24 cellular contexts compared by ENCODE assay signal in the genomic region with DNA sequence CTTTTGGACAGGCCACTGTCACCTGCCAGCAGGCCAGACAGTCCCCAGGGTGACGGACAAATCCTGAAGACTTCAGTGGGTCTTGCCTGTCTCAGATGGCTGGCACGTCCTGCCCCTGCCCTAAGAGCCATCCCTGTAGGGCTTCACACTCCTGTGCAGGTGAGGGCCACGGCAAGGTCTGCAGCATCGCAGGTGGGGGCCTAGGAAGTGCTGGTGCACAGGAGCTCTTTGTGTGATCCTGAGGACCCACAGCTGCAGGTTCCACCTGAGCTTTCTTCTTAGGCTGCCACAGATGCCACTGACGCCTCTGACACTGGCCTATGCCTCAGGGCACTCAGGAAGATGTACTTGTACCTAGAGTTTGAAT.
DNase-seq lines count a peak whose midpoint lies in the region; ATAC-seq and TF ChIP-seq lines count a peak whose summit lies in the region.
"Had no signal": no experiment of that assay in that cellular context is flagged by ENCODE, and none has a peak within 500 bp of the region (broad histone marks: within the 10 kb centered on the region; RNA-seq: fewer than 3 reads in every experiment).

No MANE protein-coding gene starts in this region.

- H4K8ac ChIP-seq in neuronal stem cell (ENCODE audit: low read depth, low read length) = no peak overlapping the region

- H3K4me3 Mint-ChIP-seq in activated CD4-positive, alpha-beta memory T cell treated with anti-CD3 and anti-CD28 coated beads, Interleukin-2, amount 10 ng/mL, durations not matched to agents 7 days and 5 days = no peak overlapping the region
- H3K4me3 Mint-ChIP-seq in activated CD4-positive, alpha-beta memory T cell treated with anti-CD3 and anti-CD28 coated beads for 36 hours = no peak overlapping the region
- H3K4me3 Mint-ChIP-seq: CD4-positive, alpha-beta T cell; HFFc6 had no signal

- H3K4me3 ChIP-seq in coronary artery (no peak overlapping the region), neuronal stem cell (ENCODE audit: low read length in 2 of 2) (no peak overlapping the region), vagina (no peak overlapping the region), H7 (ENCODE audit: insufficient read depth, low read depth, low read length) (no peak overlapping the region), A673 (ENCODE audit: low read depth, low read length, poor library complexity, severe bottlenecking) (no peak overlapping the region)
- H3K4me3 ChIP-seq: MG63, PC-9, SJSA1 had no signal

- no peak overlapping the region for H3K9ac ChIP-seq in neuronal stem cell (ENCODE audit: low read depth, low read length, poor library complexity)

- no peak for TF ChIP-seq POLR2A in vagina (IDR thresholded peaks at IDR 0.05)

- H2BK15ac ChIP-seq in neuronal stem cell (ENCODE audit: low read length) = no peak overlapping the region

- peaks cover 21% of the 10 kb centered on the region for H3K4me1 Mint-ChIP-seq in activated CD4-positive, alpha-beta memory T cell treated with anti-CD3 and anti-CD28 coated beads, Interleukin-2, amount 10 ng/mL, durations not matched to agents 7 days and 5 days
- peaks cover 14% of the 10 kb centered on the region for H3K4me1 Mint-ChIP-seq in activated CD4-positive, alpha-beta memory T cell treated with anti-CD3 and anti-CD28 coated beads for 36 hours (ENCODE audit: low read depth)

- H3K4me1 ChIP-seq in neuronal stem cell (ENCODE audit: control insufficient read depth in 2 of 2, insufficient read depth in 1 of 2, low read depth in 1 of 2, low read length in 2 of 2) = peaks cover 0 to 17% of the 10 kb centered on the region in 2 donors
- H3K4me1 ChIP-seq in vagina = peaks cover 7% of the 10 kb centered on the region
- H3K4me1 ChIP-seq in A673 (ENCODE audit: insufficient read depth, low read length, poor library complexity, severe bottlenecking) = no peaks in the 10 kb centered on the region
- H3K4me1 ChIP-seq: SJSA1 had no signal

- H3K18ac ChIP-seq in neuronal stem cell (ENCODE audit: low read length) = no peak overlapping the region

- no peak overlapping the region for H2AK5ac ChIP-seq in neuronal stem cell (ENCODE audit: low read depth, low read length)

- no TSS peak for BruUV-seq in A673 (replicated peaks; lab: Mats Ljungman, UMichigan)

- no peak overlapping the region for H3K4me2 ChIP-seq in neuronal stem cell (ENCODE audit: insufficient read depth, low read length, poor library complexity, severe bottlenecking)
- H3K4me2 ChIP-seq: PC-9 had no signal

- WGBS in neuronal stem cell (ENCODE audit: extremely low coverage in 2 of 2, insufficient read length in 2 of 2, insufficient replicate concordance in 1 of 2), 2 donors = no CpG with 5 or more reads among the region's 5 CpGs

- peaks cover 0 to 33% (median 7%) of the 10 kb centered on the region in 3 experiments for H3K27me3 ChIP-seq in neuronal stem cell (ENCODE audit: control insufficient read depth in 3 of 3, insufficient read depth in 3 of 3, low read depth in 1 of 3, low read length in 3 of 3)
- H3K27me3 ChIP-seq in vagina = no peaks in the 10 kb centered on the region
- peaks cover 6% of the 10 kb centered on the region for H3K27me3 ChIP-seq in H7 (ENCODE audit: control insufficient read depth, insufficient read depth, low read length)
- H3K27me3 ChIP-seq in A673 (replicated peaks; ENCODE audit: insufficient read depth, low read depth, low read length, poor library complexity) = no peaks in the 10 kb centered on the region
- H3K27me3 ChIP-seq: MG63, SJSA1 had no signal

- DNase-seq in activated CD4-positive, alpha-beta memory T cell treated with anti-CD3 and anti-CD28 coated beads, Interleukin-2, amount 10 ng/mL, durations not matched to agents 7 days and 5 days = peak; percentile 9
- no peak for DNase-seq in activated CD4-positive, alpha-beta memory T cell treated with anti-CD3 and anti-CD28 coated beads for 36 hours
- peak; percentile 46 for DNase-seq in coronary artery (ENCODE audit: low spot score)
- DNase-seq in neuronal stem cell (ENCODE audit: low spot score) = no peak
- DNase-seq in vagina (ENCODE audit: extremely low spot score in 2 of 2) = peak; percentile 77 to 79
- DNase-seq in H7 = no peak
- DNase-seq in A673 (ENCODE audit: low spot score) = no peak
- no peak for DNase-seq in sciatic nerve (ENCODE audit: low spot score)
- DNase-seq: 8988T; CD4-positive, alpha-beta T cell; HFFc6; IMR-90; KG1; MG63; NCI-H1048; NCI-H1417; NCI-H1694; NCI-H2081; NCI-H2227 treated with DMSO at 0.1 percent for 48 hours; NCI-H526 treated with DMSO at 0.1 percent for 48 hours; PC-9; Right ventricle myocardium superior; RPMI8226 had no signal

- no peaks in the 10 kb centered on the region for H3K27me3 Mint-ChIP-seq in activated CD4-positive, alpha-beta memory T cell treated with anti-CD3 and anti-CD28 coated beads, Interleukin-2, amount 10 ng/mL, durations not matched to agents 7 days and 5 days
- no peaks in the 10 kb centered on the region for H3K27me3 Mint-ChIP-seq in activated CD4-positive, alpha-beta memory T cell treated with anti-CD3 and anti-CD28 coated beads for 36 hours
- H3K27me3 Mint-ChIP-seq: CD4-positive, alpha-beta T cell had no signal

- POLR2A ChIA-PET in activated CD4-positive, alpha-beta memory T cell treated with anti-CD3 and anti-CD28 coated beads, Interleukin-2, amount 10 ng/mL, durations not matched to agents 7 days and 5 days (lab: Charles Lee) = no interaction called here
- POLR2A ChIA-PET in activated CD4-positive, alpha-beta memory T cell treated with anti-CD3 and anti-CD28 coated beads for 36 hours (lab: Charles Lee) = no interaction called here
- POLR2A ChIA-PET in A673 (lab: Charles Lee; ENCODE audit: low non-redundant PET) = no interaction called here

- H3K4ac ChIP-seq in neuronal stem cell (ENCODE audit: low read length) = peak overlapping the region; percentile 41

- H3K36me3 Mint-ChIP-seq in activated CD4-positive, alpha-beta memory T cell treated with anti-CD3 and anti-CD28 coated beads, Interleukin-2, amount 10 ng/mL, durations not matched to agents 7 days and 5 days (ENCODE audit: low read depth) = peaks cover 2% of the 10 kb centered on the region
- no peaks in the 10 kb centered on the region for H3K36me3 Mint-ChIP-seq in activated CD4-positive, alpha-beta memory T cell treated with anti-CD3 and anti-CD28 coated beads for 36 hours

- no peak overlapping the region for H3K14ac ChIP-seq in neuronal stem cell (ENCODE audit: low read length)

- H3K36me3 ChIP-seq in neuronal stem cell (replicated peaks in 1 of 2; ENCODE audit: control insufficient read depth in 2 of 2, insufficient read depth in 2 of 2, low read length in 2 of 2) (no peaks in the 10 kb centered on the region), vagina (no peaks in the 10 kb centered on the region), H7 (replicated peaks; ENCODE audit: control insufficient read depth, insufficient read depth, low read length) (no peaks in the 10 kb centered on the region), A673 (ENCODE audit: insufficient read depth, low read length, poor library complexity, severe bottlenecking) (no peaks in the 10 kb centered on the region)
- H3K36me3 ChIP-seq: MG63, SJSA1 had no signal

- no peak for ATAC-seq in sciatic nerve

- no peak overlapping the region for H4K91ac ChIP-seq in neuronal stem cell (ENCODE audit: low read depth, low read length, poor library complexity)

- H2BK5ac ChIP-seq in neuronal stem cell (ENCODE audit: low read length) = no peak overlapping the region

- no peaks in the 10 kb centered on the region for H3K79me1 ChIP-seq in neuronal stem cell (ENCODE audit: low read depth, low read length)

- H3K27ac ChIP-seq in coronary artery (no peak overlapping the region), neuronal stem cell (replicated peaks; ENCODE audit: low read length) (no peak overlapping the region), vagina (no peak overlapping the region), A673 (ENCODE audit: low read depth, low read length, poor library complexity, severe bottlenecking) (no peak overlapping the region)
- H3K27ac ChIP-seq: PC-9, SJSA1 had no signal

- intact Hi-C loops in activated CD4-positive, alpha-beta memory T cell treated with anti-CD3 and anti-CD28 coated beads for 36 hours (cut with micrococcal nuclease) = no loop called here
- intact Hi-C loops in vagina (cut with DNase I) = no loop called here
- intact Hi-C loops in A673 (cut with micrococcal nuclease; ENCODE audit: unreplicated experiment) = no loop called here
- intact Hi-C loops in sciatic nerve (cut with DNase I) = no loop called here

- H2BK120ac ChIP-seq in neuronal stem cell (ENCODE audit: low read depth, low read length) = no peak overlapping the region

- H2BK12ac ChIP-seq in neuronal stem cell (ENCODE audit: low read length) = no peak overlapping the region

- H3K23ac ChIP-seq in neuronal stem cell (ENCODE audit: low read depth, low read length, poor library complexity) = no peak overlapping the region

- no peak overlapping the region for H2AFZ ChIP-seq in neuronal stem cell (ENCODE audit: low read length)
- H2AFZ ChIP-seq: PC-9 had no signal

- no peak for TF ChIP-seq CTCF in coronary artery (IDR thresholded peaks at IDR 0.05)
- no peak for TF ChIP-seq CTCF in vagina (IDR thresholded peaks at IDR 0.05)
- no peak for TF ChIP-seq CTCF in A673 (conservative IDR thresholded peaks at IDR 0.05; ENCODE audit: low read depth, low read length)

- CTCF ChIA-PET in activated CD4-positive, alpha-beta memory T cell treated with anti-CD3 and anti-CD28 coated beads, Interleukin-2, amount 10 ng/mL, durations not matched to agents 7 days and 5 days (lab: Charles Lee) = interaction anchor here (1.2 kb wide), 1 partner anchor 98 kb away, joined by 3 read pairs; no protein-coding TSS in a partner anchor
- CTCF ChIA-PET in activated CD4-positive, alpha-beta memory T cell treated with anti-CD3 and anti-CD28 coated beads for 36 hours (lab: Charles Lee) = no interaction called here
- CTCF ChIA-PET in A673 (lab: Charles Lee) = no interaction called here

- H3K9me3 Mint-ChIP-seq in activated CD4-positive, alpha-beta memory T cell treated with anti-CD3 and anti-CD28 coated beads, Interleukin-2, amount 10 ng/mL, durations not matched to agents 7 days and 5 days = peaks cover 2% of the 10 kb centered on the region
- peaks cover 2% of the 10 kb centered on the region for H3K9me3 Mint-ChIP-seq in activated CD4-positive, alpha-beta memory T cell treated with anti-CD3 and anti-CD28 coated beads for 36 hours
- H3K9me3 Mint-ChIP-seq: CD4-positive, alpha-beta T cell had no signal

- H3K27ac Mint-ChIP-seq in activated CD4-positive, alpha-beta memory T cell treated with anti-CD3 and anti-CD28 coated beads, Interleukin-2, amount 10 ng/mL, durations not matched to agents 7 days and 5 days = no peak overlapping the region
- H3K27ac Mint-ChIP-seq in activated CD4-positive, alpha-beta memory T cell treated with anti-CD3 and anti-CD28 coated beads for 36 hours = no peak overlapping the region
- H3K27ac Mint-ChIP-seq: CD4-positive, alpha-beta T cell; HFFc6 had no signal

- H3K9me3 ChIP-seq in neuronal stem cell (replicated peaks in 1 of 2; ENCODE audit: control insufficient read depth in 2 of 2, insufficient read depth in 1 of 2, low read depth in 1 of 2, low read length in 2 of 2) (no peaks in the 10 kb centered on the region), vagina (no peaks in the 10 kb centered on the region), A673 (ENCODE audit: low read depth, low read length, poor library complexity, severe bottlenecking) (no peaks in the 10 kb centered on the region)
- H3K9me3 ChIP-seq: MG63, SJSA1 had no signal

Comparison
In these comparisons a context has a peak if more than half of its experiments do, and no peak if none do; other contexts are left out.
1. DNase-seq: peak in activated CD4-positive, alpha-beta memory T cell treated with anti-CD3 and anti-CD28 coated beads, Interleukin-2, amount 10 ng/mL, durations not matched to agents 7 days and 5 days (single experiment), coronary artery (single experiment) and vagina (2 of 2); none in activated CD4-positive, alpha-beta memory T cell treated with anti-CD3 and anti-CD28 coated beads for 36 hours (single experiment), neuronal stem cell (single experiment), H7 (single experiment), A673 (single experiment) and sciatic nerve (single experiment).